ENCODE assay signal across 16 cellular contexts in the genomic region with DNA sequence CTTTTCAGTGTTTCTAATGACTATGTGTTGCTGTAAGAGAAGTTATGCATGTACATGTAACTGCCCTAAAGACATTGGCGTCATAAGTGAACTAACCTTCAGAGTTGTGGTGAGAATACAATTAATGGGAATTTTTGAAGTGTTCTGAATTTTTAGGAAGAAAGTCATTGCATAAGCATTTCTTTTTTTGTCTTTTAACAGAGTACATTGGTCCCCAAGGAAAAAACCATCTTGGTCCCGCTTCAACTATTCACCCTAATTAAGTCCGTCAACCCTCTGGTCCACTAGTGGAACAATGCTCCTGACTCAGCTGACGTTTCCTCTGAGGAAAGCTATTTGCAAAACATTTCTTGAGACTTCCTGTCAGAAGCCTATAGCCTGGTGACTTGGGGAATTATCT. TPM values are rescaled to one million over a fixed set of nuclear protein-coding genes. Genes with fewer than 3 reads are reported as not detected.
DNase-seq lines count a peak whose midpoint lies in the region; ATAC-seq, FAIRE-seq and TF ChIP-seq lines count a peak whose summit lies in the region.
"Had no signal": no experiment of that assay in that cellular context is flagged by ENCODE, and none has a peak within 500 bp of the region (broad histone marks: within the 10 kb centered on the region; RNA-seq: fewer than 3 reads in every experiment).

No MANE protein-coding gene starts in this region.

- peak; percentile 96 for DNase-seq in GM04504 (ENCODE audit: low read depth)
- peak; percentile 96 for DNase-seq in astrocyte (ENCODE audit: low read depth)
- DNase-seq in left cardiac atrium, result no peak
- DNase-seq in tibial nerve (ENCODE audit: low spot score in 2 of 2), result no peak
- DNase-seq in NCI-H526 (lab: John Stamatoyannopoulos, UW), result no peak
- DNase-seq in effector memory CD4-positive, alpha-beta T cell, result no peak
- DNase-seq: activated CD8-positive, alpha-beta memory T cell treated with anti-CD3 and anti-CD28 coated beads, Interleukin-2, amount 10 ng/mL, durations not matched to agents 7 days and 5 days; activated naive CD4-positive, alpha-beta T cell; foreskin keratinocyte; kidney glomerular epithelial cell; MV-4-11; naive thymus-derived CD4-positive, alpha-beta T cell; NCI-H2171; substantia nigra had no signal

- H3K4me3 ChIP-seq in astrocyte (ENCODE audit: insufficient read depth, low read depth, low read length) (no peak overlapping the region), tibial nerve (no peak overlapping the region)
- no peak overlapping the region for H3K4me3 ChIP-seq in effector memory CD4-positive, alpha-beta T cell (ENCODE audit: insufficient read depth, low read depth, low read length, poor library complexity, severe bottlenecking)

- H3K27me3 Mint-ChIP-seq in astrocyte (ENCODE audit: low read depth, unreplicated experiment), result no peaks in the 10 kb centered on the region

- no peak for TF ChIP-seq CTCF in astrocyte (IDR thresholded peaks at IDR 0.05; ENCODE audit: insufficient read depth, low read depth, low read length)
- TF ChIP-seq CTCF in tibial nerve (IDR thresholded peaks at IDR 0.05), result no peak

- H3K27me3 ChIP-seq in astrocyte (ENCODE audit: insufficient read depth, low read length), result no peaks in the 10 kb centered on the region
- H3K27me3 ChIP-seq in tibial nerve, result no peaks in the 10 kb centered on the region
- H3K27me3 ChIP-seq in effector memory CD4-positive, alpha-beta T cell (replicated peaks; ENCODE audit: control insufficient read depth, insufficient read depth, low read length, poor library complexity, severe bottlenecking), result no peaks in the 10 kb centered on the region
- H3K27me3 ChIP-seq: foreskin keratinocyte had no signal

- H3K4me1 Mint-ChIP-seq in astrocyte (ENCODE audit: low read depth, unreplicated experiment), result peaks cover 2% of the 10 kb centered on the region
- H3K4me1 Mint-ChIP-seq: activated CD8-positive, alpha-beta memory T cell treated with anti-CD3 and anti-CD28 coated beads, Interleukin-2, amount 10 ng/mL, durations not matched to agents 7 days and 5 days; naive thymus-derived CD4-positive, alpha-beta T cell had no signal

- peak; percentile 97 for FAIRE-seq in astrocyte (lab: Jason Lieb, UNC)
- FAIRE-seq: colon had no signal

- intact Hi-C loops in left cardiac atrium (cut with DNase I), result loop anchor here in 1 of 2 donors (5.0 kb wide), 1 partner anchor 308 kb away; no protein-coding TSS in a partner anchor

- H3K27ac ChIP-seq in astrocyte (ENCODE audit: low read depth, low read length), result peak overlapping the region; percentile 71
- peak overlapping the region in 1 of 4 donors; percentile 31 for H3K27ac ChIP-seq in tibial nerve
- no peak overlapping the region for H3K27ac ChIP-seq in effector memory CD4-positive, alpha-beta T cell (ENCODE audit: insufficient read depth, low read length, poor library complexity, severe bottlenecking)
- H3K27ac ChIP-seq: foreskin keratinocyte had no signal

- peak; percentile 23 to 52 for TF ChIP-seq EP300 in tibial nerve (IDR thresholded peaks at IDR 0.05)

- no peaks in the 10 kb centered on the region for H3K9me3 Mint-ChIP-seq in astrocyte (ENCODE audit: unreplicated experiment)
- H3K9me3 Mint-ChIP-seq: naive thymus-derived CD4-positive, alpha-beta T cell had no signal

- no peaks in the 10 kb centered on the region for H4K20me1 ChIP-seq in astrocyte (ENCODE audit: insufficient read depth, low read length)

- no peaks in the 10 kb centered on the region for H3K36me3 Mint-ChIP-seq in astrocyte (ENCODE audit: low read depth, unreplicated experiment)
- H3K36me3 Mint-ChIP-seq: activated CD8-positive, alpha-beta memory T cell treated with anti-CD3 and anti-CD28 coated beads, Interleukin-2, amount 10 ng/mL, durations not matched to agents 7 days and 5 days; naive thymus-derived CD4-positive, alpha-beta T cell had no signal

- 35 to 42% methylated on average over 4 of the region's 4 CpGs for WGBS in tibial nerve, 2 donors

- no peaks in the 10 kb centered on the region for H3K9me3 ChIP-seq in astrocyte (ENCODE audit: insufficient read depth, low read depth, low read length)
- no peaks in the 10 kb centered on the region for H3K9me3 ChIP-seq in tibial nerve
- no peaks in the 10 kb centered on the region for H3K9me3 ChIP-seq in effector memory CD4-positive, alpha-beta T cell (ENCODE audit: control insufficient read depth, low read length)

- ATAC-seq in left cardiac atrium, result peak; percentile 27 to 44
- no peak for ATAC-seq in HG03108 (IDR thresholded peaks at IDR 0.05; ENCODE audit: unreplicated experiment)
- ATAC-seq: activated CD8-positive, alpha-beta memory T cell treated with anti-CD3 and anti-CD28 coated beads, Interleukin-2, amount 10 ng/mL, durations not matched to agents 7 days and 5 days; foreskin keratinocyte; naive thymus-derived CD4-positive, alpha-beta T cell had no signal

- H3K4me2 ChIP-seq in astrocyte (ENCODE audit: low read length), result peak overlapping the region; percentile 26

- no peak overlapping the region for H3K9ac ChIP-seq in astrocyte (ENCODE audit: low read length)

- no peaks in the 10 kb centered on the region for H3K79me2 ChIP-seq in astrocyte (ENCODE audit: insufficient read depth, low read length)

- H3K27ac Mint-ChIP-seq in astrocyte (ENCODE audit: unreplicated experiment), result no peak overlapping the region
- H3K27ac Mint-ChIP-seq: activated CD8-positive, alpha-beta memory T cell treated with anti-CD3 and anti-CD28 coated beads, Interleukin-2, amount 10 ng/mL, durations not matched to agents 7 days and 5 days; naive thymus-derived CD4-positive, alpha-beta T cell had no signal

- peaks cover 5% of the 10 kb centered on the region for H3K4me1 ChIP-seq in astrocyte (ENCODE audit: insufficient read depth, low read length)
- no peaks in the 10 kb centered on the region for H3K4me1 ChIP-seq in tibial nerve
- no peaks in the 10 kb centered on the region for H3K4me1 ChIP-seq in effector memory CD4-positive, alpha-beta T cell (ENCODE audit: control insufficient read depth, insufficient read depth, low read length, poor library complexity, severe bottlenecking)
- H3K4me1 ChIP-seq: foreskin keratinocyte had no signal

- no peak overlapping the region for H2AFZ ChIP-seq in astrocyte (ENCODE audit: low read depth, low read length)

- H3K36me3 ChIP-seq in astrocyte (ENCODE audit: insufficient read depth, low read length), result no peaks in the 10 kb centered on the region
- H3K36me3 ChIP-seq in tibial nerve, result no peaks in the 10 kb centered on the region
- no peaks in the 10 kb centered on the region for H3K36me3 ChIP-seq in effector memory CD4-positive, alpha-beta T cell (ENCODE audit: control insufficient read depth, insufficient read depth, low read length)

- TF ChIP-seq POLR2A in tibial nerve (IDR thresholded peaks at IDR 0.05), result no peak

- H3K4me3 Mint-ChIP-seq in astrocyte (ENCODE audit: unreplicated experiment), result no peak overlapping the region
- H3K4me3 Mint-ChIP-seq: activated CD8-positive, alpha-beta memory T cell treated with anti-CD3 and anti-CD28 coated beads, Interleukin-2, amount 10 ng/mL, durations not matched to agents 7 days and 5 days; naive thymus-derived CD4-positive, alpha-beta T cell had no signal

RNA-seq across cellular contexts. Expression of a gene that starts 41.1 kb away (rescaled TPM):
- total RNA-seq in astrocyte (not detected in 2 replicates), left cardiac atrium (10 to 100 TPM; 12.4 to 23.7 TPM), tibial nerve (100 to 1,000 TPM in 3 of 4 donors, 10 to 100 TPM in 1; 55.2 to 201 (median 125) TPM)
- total RNA-seq: activated CD8-positive, alpha-beta memory T cell treated with anti-CD3 and anti-CD28 coated beads, Interleukin-2, amount 10 ng/mL, durations not matched to agents 7 days and 5 days; foreskin keratinocyte; naive thymus-derived CD4-positive, alpha-beta T cell had no signal

RNA-seq across cellular contexts. Expression of a gene that starts 57.5 kb away (rescaled TPM):
- 43.2 and 45.0 TPM in 2 replicates for total RNA-seq in astrocyte
- total RNA-seq in left cardiac atrium, result 10 to 100 TPM; 46.5 to 68.3 TPM
- 10 to 100 TPM; 42.4 to 93.8 (median 61.1) TPM for total RNA-seq in tibial nerve

Comparison
In these comparisons a context has a peak if more than half of its experiments do, and no peak if none do; other contexts are left out.
1. DNase-seq: peak in GM04504 (single experiment) and astrocyte (single experiment); none in left cardiac atrium (single experiment), tibial nerve (0 of 2), NCI-H526 (0 of 2) and effector memory CD4-positive, alpha-beta T cell (0 of 3).
2. RNA of a gene that starts 41.1 kb away (total RNA-seq): 55.2 to 201 TPM in tibial nerve and 12.4 to 23.7 TPM in left cardiac atrium; not detected in astrocyte; every median in the first group is over 10 times any median in the second.